8 cellular contexts compared by ENCODE assay signal in the genomic region with DNA sequence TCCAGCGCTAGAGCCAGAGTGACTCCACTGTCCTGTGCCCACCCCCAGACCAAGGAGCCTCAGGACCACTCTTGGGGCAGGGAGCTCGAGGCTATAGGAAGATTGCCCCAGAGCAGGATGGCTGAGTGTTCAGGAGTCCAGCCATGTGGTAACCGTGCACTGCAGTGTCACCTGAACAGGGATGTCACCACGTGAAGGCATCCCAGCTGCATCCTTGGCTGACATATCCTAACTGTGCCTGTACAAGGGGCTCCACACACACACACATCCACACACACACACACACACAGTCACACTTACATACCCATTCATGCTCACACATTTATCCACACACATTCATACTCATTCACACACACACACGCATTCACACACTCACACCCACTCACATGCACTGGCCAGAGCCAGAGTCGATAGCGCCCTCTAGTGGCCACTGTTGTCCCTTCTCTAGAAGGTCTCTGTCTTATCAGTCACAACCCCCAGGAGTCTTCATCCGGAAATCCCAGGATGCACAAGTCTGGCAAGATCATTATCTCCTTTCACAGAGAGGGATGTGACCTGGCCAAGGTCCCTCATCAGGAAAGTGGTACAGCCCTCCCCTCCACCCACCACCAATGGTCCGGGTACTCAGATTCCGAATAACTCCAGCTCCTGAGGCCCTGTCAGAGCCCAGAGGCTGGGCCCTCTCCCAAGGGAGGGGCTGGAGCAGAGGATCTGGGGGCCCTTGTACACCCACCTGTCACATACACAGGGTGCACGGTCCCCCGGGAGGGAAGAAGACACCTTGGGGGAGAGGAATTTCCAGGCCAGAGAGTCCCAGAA. TPM values are rescaled to one million over a fixed set of nuclear protein-coding genes. Genes with fewer than 3 reads are reported as not detected.
DNase-seq lines count a peak whose midpoint lies in the region; ATAC-seq and TF ChIP-seq lines count a peak whose summit lies in the region.

No MANE protein-coding gene starts in this region.

- DNase-seq in ELF-1 (ENCODE audit: low read depth, low spot score) (peak; percentile 77), T-helper 1 cell (peak; percentile 55 to 78 (median 63)), ascending aorta (ENCODE audit: low spot score in 2 of 2) (peak in 1 of 2 donors; percentile 71), iPS-NIHi7 (ENCODE audit: extremely low spot score) (peak; percentile 87)
- DNase-seq in stimulated activated CD4-positive, alpha-beta T cell treated with anti-CD3 and anti-CD28 coated beads, Interleukin-15, amount 100 ng/mL, for 48 hours (ENCODE audit: low read depth in 2 of 2), result peak; percentile 70 to 76

- no peaks in the 10 kb centered on the region for H3K27me3 ChIP-seq in Loucy (ENCODE audit: insufficient read depth, low read length, poor library complexity, severe bottlenecking)
- no peaks in the 10 kb centered on the region for H3K27me3 ChIP-seq in ascending aorta

- no peaks in the 10 kb centered on the region for H3K4me1 ChIP-seq in Loucy (ENCODE audit: insufficient read depth, low read length, poor library complexity, severe bottlenecking)
- no peaks in the 10 kb centered on the region for H3K4me1 ChIP-seq in ascending aorta

- no peaks in the 10 kb centered on the region for H3K9me2 ChIP-seq in Loucy (replicated peaks; ENCODE audit: low read depth, low read length)

- intact Hi-C loops in ascending aorta (cut with DNase I), result no loop called here

- no peak overlapping the region for H3K4me2 ChIP-seq in Loucy (ENCODE audit: low read depth, low read length, poor library complexity, severe bottlenecking)

- no peak overlapping the region for H3K9ac ChIP-seq in Loucy (ENCODE audit: low read depth, low read length, poor library complexity, severe bottlenecking)

- H3K4me3 ChIP-seq in Loucy (ENCODE audit: low read length, poor library complexity, severe bottlenecking), result no peak overlapping the region
- H3K4me3 ChIP-seq in ascending aorta, result no peak overlapping the region

- no peaks in the 10 kb centered on the region for H3F3A ChIP-seq in Loucy (ENCODE audit: low read depth)

- no peaks in the 10 kb centered on the region for H3K36me3 ChIP-seq in Loucy (ENCODE audit: insufficient read depth, low read length)
- no peaks in the 10 kb centered on the region for H3K36me3 ChIP-seq in ascending aorta

- H4K20me1 ChIP-seq in Loucy (ENCODE audit: insufficient read depth, low read length, poor library complexity, severe bottlenecking), result no peaks in the 10 kb centered on the region

- no peaks in the 10 kb centered on the region for H3K9me3 ChIP-seq in Loucy (ENCODE audit: insufficient read depth, low read depth, low read length)
- no peaks in the 10 kb centered on the region for H3K9me3 ChIP-seq in ascending aorta

- peak; percentile 98 for TF ChIP-seq CTCF in Loucy (conservative IDR thresholded peaks at IDR 0.05; ENCODE audit: low read length)
- TF ChIP-seq CTCF in ascending aorta (IDR thresholded peaks at IDR 0.05), result peak in 2 of 3 experiments; percentile 24 to 50

- H2AFZ ChIP-seq in Loucy (ENCODE audit: low read length), result no peak overlapping the region

- ATAC-seq in HG02642 (IDR thresholded peaks at IDR 0.05; ENCODE audit: poor library complexity, unreplicated experiment), result no peak
- no peak for ATAC-seq in HG03045 (IDR thresholded peaks at IDR 0.05; ENCODE audit: unreplicated experiment)

- no peaks in the 10 kb centered on the region for H3K79me2 ChIP-seq in Loucy (ENCODE audit: insufficient read depth, low read length)

- H3K27ac ChIP-seq in ascending aorta, result no peak overlapping the region

RNA-seq across cellular contexts. Expression of a gene that starts 55.1 kb away (rescaled TPM):
- 2.3 TPM for total RNA-seq in ascending aorta
